In genomic region chr1:148371551-148371994, GRCh38 we compare ENCODE assay signal across 1 cellular context.
TF ChIP-seq lines count a peak whose summit lies in the region.

No MANE protein-coding gene starts in this region.

TF ChIP-seq in IMR-90, 13 proteins besides CTCF, POLR2A, EP300 and RAD21:
- peak; percentile 61 for TF ChIP-seq SMC3 (IDR thresholded peaks at IDR 0.05; ENCODE audit: low read depth, low read length)
